Comparison of ENCODE assay signal across 6 cellular contexts in genomic region chr2:167972020-167972419, GRCh38.
"Had no signal": no experiment of that assay in that cellular context is flagged by ENCODE, and none has a peak within 500 bp of the region (broad histone marks: within the 10 kb centered on the region; RNA-seq: fewer than 3 reads in every experiment).

No MANE protein-coding gene starts in this region.

- H3K27ac Mint-ChIP-seq: GM23338, H9 had no signal

- H3K4me1 Mint-ChIP-seq: GM23338, H9 had no signal

- H3K27me3 Mint-ChIP-seq: IgD-negative memory B cell had no signal

- DNase-seq: H9, HCEC 1CT had no signal

- ATAC-seq: GM23338, HepG2 had no signal

- H3K4me3 Mint-ChIP-seq: GM23338, H9, IgD-negative memory B cell had no signal

- H3K4me3 ChIP-seq: GM23338 had no signal

- H3K27ac ChIP-seq: HL-60 had no signal

- H3K4me2 ChIP-seq: GM23338 had no signal
